In genomic region chr12:81835783-81836182, GRCh38 we compare ENCODE assay signal across 22 cellular contexts.
DNase-seq lines count a peak whose midpoint lies in the region; ATAC-seq and TF ChIP-seq lines count a peak whose summit lies in the region.
"Had no signal": no experiment of that assay in that cellular context is flagged by ENCODE, and none has a peak within 500 bp of the region (broad histone marks: within the 10 kb centered on the region; RNA-seq: fewer than 3 reads in every experiment).

No MANE protein-coding gene starts in this region.

- peak; percentile 81 for ATAC-seq in activated CD4-positive, alpha-beta T cell treated with anti-CD3 and anti-CD28 coated beads for 36 hours
- ATAC-seq: gastrocnemius medialis; K562; stimulated activated naive B cell treated with anti-CD40 and anti-IgM and Interleukin-4, amounts not matched to agents 10 μg/mL and 1 μg/mL and 100 μg/mL, for 72 hours had no signal

- H3K27ac Mint-ChIP-seq in activated CD4-positive, alpha-beta T cell treated with anti-CD3 and anti-CD28 coated beads for 36 hours: no peak overlapping the region
- no peak overlapping the region for H3K27ac Mint-ChIP-seq in HFFc6
- H3K27ac Mint-ChIP-seq: CD4-positive, alpha-beta T cell; nephron progenitor cell; stimulated activated naive B cell treated with anti-CD40 and anti-IgM and Interleukin-4, amounts not matched to agents 10 μg/mL and 1 μg/mL and 100 μg/mL, for 72 hours had no signal

- POLR2A ChIA-PET in activated CD4-positive, alpha-beta T cell treated with anti-CD3 and anti-CD28 coated beads for 36 hours (lab: Charles Lee): no interaction called here

- CTCF ChIA-PET in activated CD4-positive, alpha-beta T cell treated with anti-CD3 and anti-CD28 coated beads for 36 hours (lab: Charles Lee): interaction anchor here (0.9 kb wide), 1 partner anchor 231 kb away, joined by 3 read pairs; no protein-coding TSS in a partner anchor

- H3K27me3 Mint-ChIP-seq in activated CD4-positive, alpha-beta T cell treated with anti-CD3 and anti-CD28 coated beads for 36 hours: peaks cover 2% of the 10 kb centered on the region
- no peaks in the 10 kb centered on the region for H3K27me3 Mint-ChIP-seq in HFFc6 (ENCODE audit: insufficient read depth)
- H3K27me3 Mint-ChIP-seq: CD4-positive, alpha-beta T cell; stimulated activated naive B cell treated with anti-CD40 and anti-IgM and Interleukin-4, amounts not matched to agents 10 μg/mL and 1 μg/mL and 100 μg/mL, for 72 hours had no signal

- intact Hi-C loops in activated CD4-positive, alpha-beta T cell treated with anti-CD3 and anti-CD28 coated beads for 36 hours (cut with DNase I, micrococcal nuclease): no loop called here

- peak; percentile 59 for DNase-seq in activated CD4-positive, alpha-beta T cell treated with anti-CD3 and anti-CD28 coated beads for 36 hours
- no peak for DNase-seq in activated CD4-positive, alpha-beta T cell treated with anti-CD3 and anti-CD28 coated beads, Interleukin-2, amount 50 U/mL, for 4 hours
- DNase-seq in stimulated activated naive CD4-positive, alpha-beta T cell treated with Interleukin-2 at 50 U/mL for 16 hours (lab: John Stamatoyannopoulos, UW): peak; percentile 29
- DNase-seq in stimulated activated naive CD4-positive, alpha-beta T cell (lab: John Stamatoyannopoulos, UW): no peak
- peak; percentile 2 to 52 (median 7) for DNase-seq in stimulated activated CD4-positive, alpha-beta T cell treated with anti-CD3 and anti-CD28 coated beads, TNF-alpha, amount 100 ng/mL, for 24 hours (ENCODE audit: low read depth in 3 of 3)
- DNase-seq in NCI-H2227 (lab: John Stamatoyannopoulos, UW; ENCODE audit: unreplicated experiment) (no peak), HFFc6 (no peak), NCI-H226 (no peak)
- DNase-seq: CD4-positive, alpha-beta T cell; cerebellar nuclear complex; gastrocnemius medialis; NCI-H1092 treated with DMSO at 0.1 percent for 48 hours; NCI-H187 treated with DMSO at 0.1 percent for 48 hours; NCI-H2171 treated with DMSO at 0.1 percent for 48 hours; NCI-H526; nephron progenitor cell; retina; Right ventricle myocardium superior; small intestine; stimulated activated naive B cell treated with anti-CD40 and anti-IgM and Interleukin-4, amounts not matched to agents 10 μg/mL and 1 μg/mL and 100 μg/mL, for 72 hours; thyroid gland had no signal

- no peak overlapping the region for H3K4me3 Mint-ChIP-seq in activated CD4-positive, alpha-beta T cell treated with anti-CD3 and anti-CD28 coated beads for 36 hours
- H3K4me3 Mint-ChIP-seq in HFFc6: no peak overlapping the region
- H3K4me3 Mint-ChIP-seq: CD4-positive, alpha-beta T cell; nephron progenitor cell; stimulated activated naive B cell treated with anti-CD40 and anti-IgM and Interleukin-4, amounts not matched to agents 10 μg/mL and 1 μg/mL and 100 μg/mL, for 72 hours had no signal

- H3K9me3 Mint-ChIP-seq in activated CD4-positive, alpha-beta T cell treated with anti-CD3 and anti-CD28 coated beads for 36 hours (ENCODE audit: low read depth): no peaks in the 10 kb centered on the region
- H3K9me3 Mint-ChIP-seq in HFFc6: peaks cover 23% of the 10 kb centered on the region
- H3K9me3 Mint-ChIP-seq: CD4-positive, alpha-beta T cell; nephron progenitor cell had no signal

- peaks cover 5% of the 10 kb centered on the region for H3K4me1 Mint-ChIP-seq in activated CD4-positive, alpha-beta T cell treated with anti-CD3 and anti-CD28 coated beads for 36 hours
- H3K4me1 Mint-ChIP-seq in HFFc6 (ENCODE audit: low read depth): no peaks in the 10 kb centered on the region
- H3K4me1 Mint-ChIP-seq: nephron progenitor cell; stimulated activated naive B cell treated with anti-CD40 and anti-IgM and Interleukin-4, amounts not matched to agents 10 μg/mL and 1 μg/mL and 100 μg/mL, for 72 hours had no signal

- TF ChIP-seq CTCF in HFFc6 (IDR thresholded peaks at IDR 0.05): no peak

- H3K36me3 Mint-ChIP-seq in activated CD4-positive, alpha-beta T cell treated with anti-CD3 and anti-CD28 coated beads for 36 hours (ENCODE audit: low read depth): no peaks in the 10 kb centered on the region
- no peaks in the 10 kb centered on the region for H3K36me3 Mint-ChIP-seq in HFFc6 (ENCODE audit: low read depth)
- H3K36me3 Mint-ChIP-seq: stimulated activated naive B cell treated with anti-CD40 and anti-IgM and Interleukin-4, amounts not matched to agents 10 μg/mL and 1 μg/mL and 100 μg/mL, for 72 hours had no signal

Comparison
In these comparisons a context has a peak if more than half of its experiments do, and no peak if none do; other contexts are left out.
1. DNase-seq: peak in activated CD4-positive, alpha-beta T cell treated with anti-CD3 and anti-CD28 coated beads for 36 hours (single experiment), stimulated activated naive CD4-positive, alpha-beta T cell treated with Interleukin-2 at 50 U/mL for 16 hours (single experiment) and stimulated activated CD4-positive, alpha-beta T cell treated with anti-CD3 and anti-CD28 coated beads, TNF-alpha, amount 100 ng/mL, for 24 hours (3 of 3); none in activated CD4-positive, alpha-beta T cell treated with anti-CD3 and anti-CD28 coated beads, Interleukin-2, amount 50 U/mL, for 4 hours (0 of 2), stimulated activated naive CD4-positive, alpha-beta T cell (0 of 6), NCI-H2227 (single experiment), HFFc6 (single experiment) and NCI-H226 (single experiment).